In the genomic region with DNA sequence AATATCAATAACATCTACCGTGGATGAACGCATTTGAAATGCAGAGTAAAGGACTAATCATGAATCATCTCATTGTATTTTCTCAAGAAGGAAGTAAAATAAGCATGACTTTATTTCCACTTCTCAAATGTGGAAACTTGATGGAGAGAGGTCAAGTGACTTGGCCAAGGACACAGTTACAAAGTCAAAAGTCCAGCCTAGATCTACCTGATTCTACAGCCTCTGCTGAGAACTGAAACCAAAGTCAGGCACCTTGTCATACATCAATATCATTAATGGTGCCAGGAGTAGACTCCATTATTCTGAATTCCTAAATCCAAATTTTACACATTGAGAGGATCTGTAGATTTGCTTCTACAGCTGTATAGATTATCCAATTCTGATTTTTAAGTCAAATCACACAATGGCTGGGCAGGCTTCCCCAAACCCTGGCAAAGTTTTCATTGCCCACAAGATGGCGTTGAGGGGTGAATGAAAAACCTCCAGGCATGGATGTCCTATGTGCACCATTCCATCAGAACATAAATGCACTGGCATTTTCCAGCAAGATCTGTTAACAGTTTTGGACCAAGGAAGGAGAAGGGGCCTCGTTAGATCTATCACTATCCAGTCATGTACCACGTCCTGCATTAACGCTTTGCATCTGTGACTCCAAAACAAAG, we compare ENCODE assay signal across 9 cellular contexts.
DNase-seq lines count a peak whose midpoint lies in the region; ATAC-seq, FAIRE-seq and TF ChIP-seq lines count a peak whose summit lies in the region.
"Had no signal": no experiment of that assay in that cellular context is flagged by ENCODE, and none has a peak within 500 bp of the region (broad histone marks: within the 10 kb centered on the region; RNA-seq: fewer than 3 reads in every experiment).

No MANE protein-coding gene starts in this region.

- no peak overlapping the region for H3K4me3 Mint-ChIP-seq in activated T-helper 2 cell treated with anti-CD3 and anti-CD28 coated beads, Interferon-gamma antibody, Interleukin-2, Interleukin-4, amounts not matched to agents 10 μg/mL and 5 μg/mL and 100 μg/mL, durations not matched to agents 14 hours and 24 hours and 36 hours (ENCODE audit: low read depth)

- no peak overlapping the region for H3K4me3 ChIP-seq in bronchial epithelial cell (ENCODE audit: low read depth, low read length)
- H3K4me3 ChIP-seq in lower lobe of right lung, result no peak overlapping the region

- no peaks in the 10 kb centered on the region for H3K27me3 Mint-ChIP-seq in activated T-helper 2 cell treated with anti-CD3 and anti-CD28 coated beads, Interferon-gamma antibody, Interleukin-2, Interleukin-4, amounts not matched to agents 10 μg/mL and 5 μg/mL and 100 μg/mL, durations not matched to agents 14 hours and 24 hours and 36 hours (ENCODE audit: low read depth)

- H3K27ac Mint-ChIP-seq in activated T-helper 2 cell treated with anti-CD3 and anti-CD28 coated beads, Interferon-gamma antibody, Interleukin-2, Interleukin-4, amounts not matched to agents 10 μg/mL and 5 μg/mL and 100 μg/mL, durations not matched to agents 14 hours and 24 hours and 36 hours, result no peak overlapping the region

- H3K9me3 ChIP-seq in lower lobe of right lung, result no peaks in the 10 kb centered on the region

- no peaks in the 10 kb centered on the region for H3K9me3 Mint-ChIP-seq in activated T-helper 2 cell treated with anti-CD3 and anti-CD28 coated beads, Interferon-gamma antibody, Interleukin-2, Interleukin-4, amounts not matched to agents 10 μg/mL and 5 μg/mL and 100 μg/mL, durations not matched to agents 14 hours and 24 hours and 36 hours

- no peaks in the 10 kb centered on the region for H3K4me1 ChIP-seq in lower lobe of right lung

- no peaks in the 10 kb centered on the region for H3K36me3 ChIP-seq in bronchial epithelial cell (ENCODE audit: control insufficient read depth, insufficient read depth, low read length)
- H3K36me3 ChIP-seq in lower lobe of right lung, result no peaks in the 10 kb centered on the region

- peak; percentile 28 for DNase-seq in COLO829 (ENCODE audit: low spot score)
- DNase-seq in M059J (ENCODE audit: low read depth), result peak; percentile 58
- peak; percentile 40 for DNase-seq in bronchial epithelial cell (ENCODE audit: low read depth)
- DNase-seq in lower lobe of right lung, result no peak
- DNase-seq in activated T-helper 2 cell treated with anti-CD3 and anti-CD28 coated beads, Interferon-gamma antibody, Interleukin-2, Interleukin-4, amounts not matched to agents 10 μg/mL and 5 μg/mL and 100 μg/mL, durations not matched to agents 14 hours and 24 hours and 36 hours (ENCODE audit: low spot score), result no peak
- DNase-seq in NCI-H446 treated with DMSO at 0.1 percent for 48 hours (lab: John Stamatoyannopoulos, UW), result no peak
- DNase-seq in activated naive CD4-positive, alpha-beta T cell (lab: John Stamatoyannopoulos, UW), result no peak

- no peak overlapping the region for H3K27ac ChIP-seq in lower lobe of right lung

- intact Hi-C loops in lower lobe of right lung (cut with DNase I), result no loop called here
- intact Hi-C loops in activated T-helper 2 cell treated with anti-CD3 and anti-CD28 coated beads, Interferon-gamma antibody, Interleukin-2, Interleukin-4, amounts not matched to agents 10 μg/mL and 5 μg/mL and 100 μg/mL, durations not matched to agents 14 hours and 24 hours and 36 hours (cut with micrococcal nuclease), result no loop called here

- TF ChIP-seq CTCF in bronchial epithelial cell (IDR thresholded peaks at IDR 0.05; ENCODE audit: insufficient read depth, low read length, severe bottlenecking) (peak; percentile 49), lower lobe of right lung (IDR thresholded peaks at IDR 0.05) (peak; percentile 45)

- peaks cover 7% of the 10 kb centered on the region for H3K4me1 Mint-ChIP-seq in activated T-helper 2 cell treated with anti-CD3 and anti-CD28 coated beads, Interferon-gamma antibody, Interleukin-2, Interleukin-4, amounts not matched to agents 10 μg/mL and 5 μg/mL and 100 μg/mL, durations not matched to agents 14 hours and 24 hours and 36 hours (ENCODE audit: low read depth)

- ATAC-seq in lower lobe of right lung (peak; percentile 46 to 68), HG02970 (IDR thresholded peaks at IDR 0.05; ENCODE audit: low FRiP score, unreplicated experiment) (no peak)

- H3K27me3 ChIP-seq in bronchial epithelial cell (ENCODE audit: control insufficient read depth, insufficient read depth, low read length) (no peaks in the 10 kb centered on the region), lower lobe of right lung (ENCODE audit: low read depth) (no peaks in the 10 kb centered on the region)

- FAIRE-seq in bronchial epithelial cell (lab: Jason Lieb, UNC), result peak; percentile 82
- FAIRE-seq: endometrium had no signal

- no peaks in the 10 kb centered on the region for H3K36me3 Mint-ChIP-seq in activated T-helper 2 cell treated with anti-CD3 and anti-CD28 coated beads, Interferon-gamma antibody, Interleukin-2, Interleukin-4, amounts not matched to agents 10 μg/mL and 5 μg/mL and 100 μg/mL, durations not matched to agents 14 hours and 24 hours and 36 hours (ENCODE audit: low read depth)

Comparison
In these comparisons a context has a peak if more than half of its experiments do, and no peak if none do; other contexts are left out.
1. DNase-seq: peak in COLO829 (single experiment), M059J (single experiment) and bronchial epithelial cell (single experiment); none in lower lobe of right lung (single experiment), activated T-helper 2 cell treated with anti-CD3 and anti-CD28 coated beads, Interferon-gamma antibody, Interleukin-2, Interleukin-4, amounts not matched to agents 10 μg/mL and 5 μg/mL and 100 μg/mL, durations not matched to agents 14 hours and 24 hours and 36 hours (single experiment), NCI-H446 treated with DMSO at 0.1 percent for 48 hours (single experiment) and activated naive CD4-positive, alpha-beta T cell (0 of 4).